8 cellular contexts compared by ENCODE assay signal in the genomic region with DNA sequence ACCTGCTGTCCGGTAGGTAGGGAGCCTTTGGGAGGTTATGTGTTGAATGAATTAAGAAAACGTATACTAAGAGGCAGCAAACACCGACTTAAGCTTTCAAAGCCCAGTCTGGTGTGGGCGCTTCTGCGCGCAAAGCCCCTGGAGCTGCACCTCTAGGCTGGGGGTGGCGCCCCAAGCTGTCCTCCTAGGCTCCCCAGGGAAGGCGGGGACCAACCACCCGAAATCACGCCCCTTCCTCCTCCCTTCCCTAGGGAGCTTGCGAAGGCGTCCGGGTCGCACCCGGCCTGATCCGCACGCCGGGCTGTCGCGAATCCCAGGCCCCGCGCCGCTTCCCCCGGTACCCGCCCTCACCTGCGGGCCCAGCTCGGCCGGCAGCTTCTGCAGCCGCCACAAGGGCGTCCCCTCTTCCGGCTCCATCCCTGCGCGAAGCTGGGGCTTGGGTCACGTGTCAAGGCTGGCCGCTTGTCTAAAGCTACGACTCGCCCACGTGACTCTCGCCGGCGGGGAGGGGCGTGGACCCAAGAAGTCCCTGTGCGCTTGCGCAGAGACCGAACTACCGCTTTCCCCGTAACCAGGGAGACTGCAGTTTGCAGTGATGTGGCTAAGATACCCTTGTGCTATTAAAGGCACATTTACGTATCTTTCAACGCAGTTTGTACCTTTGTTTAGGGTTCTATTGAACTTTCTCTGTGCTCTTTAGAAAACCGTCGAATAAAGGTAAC. TPM values are rescaled to one million over a fixed set of nuclear protein-coding genes. Genes with fewer than 3 reads are reported as not detected.
DNase-seq lines count a peak whose midpoint lies in the region; ATAC-seq and TF ChIP-seq lines count a peak whose summit lies in the region.

A gene (minus strand): TSS at position 468 of the 722 bp plus-strand sequence. CDS start 51 bp downstream, at position 417.

- H3K4me1 Mint-ChIP-seq in endothelial cell (ENCODE audit: unreplicated experiment) = no peaks in the 10 kb centered on the region
- peaks cover 21% of the 10 kb centered on the region for H3K4me1 Mint-ChIP-seq in mesothelial cell of epicardium

- H3K27ac Mint-ChIP-seq in endothelial cell (ENCODE audit: unreplicated experiment) = peak within 1 kb of the TSS; percentile 86
- H3K27ac Mint-ChIP-seq in mesothelial cell of epicardium = peak within 1 kb of the TSS; percentile 66

- peak within 1 kb of the TSS; percentile 97 for H3K4me3 ChIP-seq in OCI-LY3 (ENCODE audit: low read length)

- H3K4me3 Mint-ChIP-seq in endothelial cell (ENCODE audit: unreplicated experiment) (peak within 1 kb of the TSS; percentile 92), mesothelial cell of epicardium (peak within 1 kb of the TSS; percentile 83)

- peaks cover 42% of the 10 kb centered on the region for H3K4me1 ChIP-seq in OCI-LY3 (ENCODE audit: low read length)

- H2AFZ ChIP-seq in OCI-LY3 (ENCODE audit: low read depth, low read length) = peak within 1 kb of the TSS; percentile 85

- H3K36me3 ChIP-seq in OCI-LY3 (replicated peaks; ENCODE audit: low read depth, low read length) = peaks cover 21% of the 10 kb centered on the region

- H3K36me3 Mint-ChIP-seq in endothelial cell (ENCODE audit: low read depth, unreplicated experiment) (no peaks in the 10 kb centered on the region), mesothelial cell of epicardium (peaks cover 12% of the 10 kb centered on the region)

- H3K9ac ChIP-seq in OCI-LY3 (ENCODE audit: low read length) = peak within 1 kb of the TSS; percentile 93

- H3K4me2 ChIP-seq in OCI-LY3 (ENCODE audit: low read length) = peak within 1 kb of the TSS; percentile 90

- H3K9me3 Mint-ChIP-seq in endothelial cell (ENCODE audit: unreplicated experiment) (no peaks in the 10 kb centered on the region), mesothelial cell of epicardium (peaks cover 3% of the 10 kb centered on the region)

- ATAC-seq in GM21526 (IDR thresholded peaks at IDR 0.05; ENCODE audit: low FRiP score, unreplicated experiment) = peak; percentile 89

- H3K79me2 ChIP-seq in OCI-LY3 (ENCODE audit: low read length) = peaks cover 18% of the 10 kb centered on the region

- H4K20me1 ChIP-seq in OCI-LY3 (ENCODE audit: insufficient read depth, low read length) = no peaks in the 10 kb centered on the region

- H3K9me3 ChIP-seq in OCI-LY3 (ENCODE audit: insufficient read depth, low read length) = no peaks in the 10 kb centered on the region

- DNase-seq in DMS114 treated with DMSO at 0.1 percent for 48 hours (lab: John Stamatoyannopoulos, UW; ENCODE audit: unreplicated experiment) (peak; percentile 82), HuH-7.5 (ENCODE audit: low spot score) (peak; percentile 66), endothelial cell (ENCODE audit: low spot score) (peak; percentile 94), mesothelial cell of epicardium (ENCODE audit: low spot score in 2 of 2, unreplicated experiment in 2 of 2) (peak; percentile 92 to 97)
- peak; percentile 96 for DNase-seq in activated CD8-positive, alpha-beta memory T cell treated with anti-CD3 and anti-CD28 coated beads, Interleukin-2, amount 50 U/mL, for 48 hours
- peak; percentile 94 for DNase-seq in stimulated activated CD8-positive, alpha-beta memory T cell treated with anti-CD3 and anti-CD28 coated beads, Interleukin-15, amount 100 ng/mL, for 48 hours (ENCODE audit: low read depth in 2 of 2)

- H3K27me3 Mint-ChIP-seq in endothelial cell (ENCODE audit: unreplicated experiment) = no peaks in the 10 kb centered on the region
- H3K27me3 Mint-ChIP-seq in mesothelial cell of epicardium (ENCODE audit: low read depth) = no peaks in the 10 kb centered on the region

- TF ChIP-seq CTCF in OCI-LY3 (IDR thresholded peaks at IDR 0.05; ENCODE audit: low read depth, low read length) (peak; percentile 30; the same call in 1 of the 2 replicates), endothelial cell (IDR thresholded peaks at IDR 0.05; ENCODE audit: unreplicated experiment) (peak; percentile 17), mesothelial cell of epicardium (IDR thresholded peaks at IDR 0.05; ENCODE audit: unreplicated experiment) (peak; percentile 23)

- no peaks in the 10 kb centered on the region for H3K27me3 ChIP-seq in OCI-LY3 (ENCODE audit: low read depth, low read length)

- H3K27ac ChIP-seq in OCI-LY3 (ENCODE audit: low read length) = peak within 1 kb of the TSS; percentile 95

RNA-seq across cellular contexts. Expression of the gene that starts here (rescaled TPM):
- total RNA-seq in endothelial cell (ENCODE audit: unreplicated experiment) (8.5 TPM), mesothelial cell of epicardium (8.0 to 10.0 TPM (median 8.2 TPM) in 3 replicates)

Comparison
In these comparisons a context has a peak if more than half of its experiments do, and no peak if none do; other contexts are left out.
1. Peak in every context shown above with its lines: DNase-seq, ATAC-seq, H3K4me3 ChIP-seq and H3K27ac ChIP-seq.